In the genomic region with DNA sequence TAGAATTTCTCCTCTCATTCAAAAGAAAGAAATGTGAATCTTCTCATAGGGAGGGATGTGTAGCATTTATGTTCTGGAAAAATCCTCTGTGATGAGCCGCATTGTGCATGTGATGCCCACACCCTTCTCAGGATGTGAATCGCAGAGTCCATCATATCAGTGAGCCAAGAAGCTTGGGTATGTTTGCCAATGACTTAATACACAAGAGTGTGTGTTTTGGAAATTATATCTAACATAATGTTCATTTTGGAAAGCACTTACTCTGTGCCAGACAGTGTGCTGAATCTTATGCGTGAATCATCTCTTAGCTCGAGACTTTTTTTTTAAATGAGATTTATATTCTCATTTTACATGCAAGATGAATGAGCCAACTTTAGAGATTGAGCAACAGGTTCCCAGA, we compare ENCODE assay signal across 7 cellular contexts.
DNase-seq lines count a peak whose midpoint lies in the region; ATAC-seq and TF ChIP-seq lines count a peak whose summit lies in the region.
"Not testable (repeated sequence)": the region's sequence is repeated elsewhere in the genome, so short reads cannot be mapped to it uniquely, and the experiment has no call there.

No MANE protein-coding gene starts in this region.

- H3K27me3 ChIP-seq in MG63; PC-3 (ENCODE audit: low read length); RWPE2 (ENCODE audit: insufficient read depth, poor library complexity, severe bottlenecking); foreskin keratinocyte: not testable (repeated sequence)

- H3K27me3 Mint-ChIP-seq in MCF 10A (ENCODE audit: insufficient read depth, unreplicated experiment), result not testable (repeated sequence)

- POLR2A ChIA-PET in PC-3 (lab: Charles Lee; ENCODE audit: unreplicated experiment); MCF 10A (lab: Yijun Ruan, JAX): not testable (repeated sequence)

- not testable (repeated sequence) for H3K79me2 ChIP-seq in PC-3 (ENCODE audit: low read length)

- not testable (repeated sequence) for H3K4me1 Mint-ChIP-seq in MCF 10A (ENCODE audit: insufficient read depth, unreplicated experiment)

- H2AFZ ChIP-seq in PC-3 (ENCODE audit: low read length), result not testable (repeated sequence)

- not testable (repeated sequence) for H3K9me3 Mint-ChIP-seq in MCF 10A (ENCODE audit: unreplicated experiment)

- H3K4me1 ChIP-seq in PC-3 (ENCODE audit: insufficient read depth, low read length); RWPE2 (ENCODE audit: insufficient read depth, poor library complexity, severe bottlenecking); foreskin keratinocyte: not testable (repeated sequence)

- not testable (repeated sequence) for H3F3A ChIP-seq in PC-3 (ENCODE audit: low read length, unreplicated experiment)

- TF ChIP-seq CTCF in PC-3 (conservative IDR thresholded peaks at IDR 0.05; ENCODE audit: low read depth, low read length); RWPE2 (IDR thresholded peaks at IDR 0.05; ENCODE audit: poor library complexity, severe bottlenecking); MCF 10A (IDR thresholded peaks at IDR 0.05; ENCODE audit: unreplicated experiment); foreskin keratinocyte (conservative IDR thresholded peaks at IDR 0.05); omental fat pad (IDR thresholded peaks at IDR 0.05): not testable (repeated sequence)

- BruUV-seq in PC-3 (replicated peaks; lab: Mats Ljungman, UMichigan); MCF 10A (replicated peaks; lab: Mats Ljungman, UMichigan): not testable (repeated sequence)

- not testable (repeated sequence) for H3K4me3 ChIP-seq in MG63; PC-3 (ENCODE audit: low read length); RWPE2 (ENCODE audit: severe bottlenecking)

- not testable (repeated sequence) for H3K9me2 ChIP-seq in PC-3 (replicated peaks; ENCODE audit: low read length)

- H4K20me1 ChIP-seq in PC-3 (ENCODE audit: low read length), result not testable (repeated sequence)

- ATAC-seq in PC-3, result peak; percentile 58
- ATAC-seq in RWPE2 (ENCODE audit: low read depth), result peak; percentile 58; the same call in 2 of the 3 replicates
- peak; percentile 91 for ATAC-seq in esophagus mucosa
- peak; percentile 40 for ATAC-seq in foreskin keratinocyte
- ATAC-seq in omental fat pad (ENCODE audit: low FRiP score), result peak; percentile 98

- H3K4me3 Mint-ChIP-seq in MCF 10A (ENCODE audit: unreplicated experiment), result not testable (repeated sequence)

- not testable (repeated sequence) for H3K36me3 ChIP-seq in MG63; PC-3 (ENCODE audit: low read depth, low read length); RWPE2 (ENCODE audit: low read depth)

- DNase-seq in MG63, result peak; percentile 15
- DNase-seq in PC-3; RWPE2 (ENCODE audit: low spot score); MCF 10A (ENCODE audit: unreplicated experiment); foreskin keratinocyte; omental fat pad (ENCODE audit: low spot score): not testable (repeated sequence)

- H3K9ac ChIP-seq in PC-3 (ENCODE audit: low read length), result not testable (repeated sequence)

- CTCF ChIA-PET in PC-3 (lab: Charles Lee); MCF 10A (lab: Yijun Ruan, JAX): not testable (repeated sequence)

- not testable (repeated sequence) for H3K9me3 ChIP-seq in MG63; PC-3 (ENCODE audit: low read length); RWPE2 (ENCODE audit: severe bottlenecking)

- not testable (repeated sequence) for H3K27ac ChIP-seq in PC-3 (ENCODE audit: low read length); RWPE2 (ENCODE audit: poor library complexity, severe bottlenecking); foreskin keratinocyte

- H3K27ac Mint-ChIP-seq in MCF 10A (ENCODE audit: low read depth, unreplicated experiment), result peak overlapping the region; percentile 27

- H3K36me3 Mint-ChIP-seq in MCF 10A (ENCODE audit: insufficient read depth, unreplicated experiment), result not testable (repeated sequence)

- intact Hi-C loops in PC-3 (cut with micrococcal nuclease); MCF 10A (cut with micrococcal nuclease): not testable (repeated sequence)

- H3K4me2 ChIP-seq in PC-3 (ENCODE audit: low read length), result not testable (repeated sequence)

Comparison
In these comparisons a context has a peak if more than half of its experiments do, and no peak if none do; other contexts are left out.
1. ATAC-seq: peak in every context shown above with its lines; median percentile 98 in omental fat pad; 91 in esophagus mucosa; 58 in PC-3; 58 in RWPE2; 40 in foreskin keratinocyte.